Comparison of ENCODE assay signal across 29 cellular contexts in the genomic region with DNA sequence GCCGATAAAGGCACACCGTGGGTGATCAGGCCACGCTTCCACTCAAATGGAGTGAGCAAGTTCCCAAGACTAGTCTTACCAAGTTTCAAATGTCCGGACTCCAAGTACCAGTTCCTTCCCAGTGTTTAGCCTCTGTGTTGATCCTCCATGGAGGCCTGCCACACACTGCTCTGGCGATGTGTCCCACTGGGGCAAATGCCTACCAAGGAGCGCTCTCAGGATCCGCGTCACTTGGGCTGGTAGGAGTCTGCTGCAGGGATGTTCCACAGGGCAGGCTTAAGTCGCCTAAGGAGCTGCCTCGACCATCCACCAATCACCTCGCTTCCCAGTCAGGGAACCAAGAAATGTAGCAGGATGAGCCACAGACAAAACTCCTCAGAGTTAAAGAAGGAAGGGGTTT. TPM values are rescaled to one million over a fixed set of nuclear protein-coding genes. Genes with fewer than 3 reads are reported as not detected.
"Had no signal": no experiment of that assay in that cellular context is flagged by ENCODE, and none has a peak within 500 bp of the region (broad histone marks: within the 10 kb centered on the region; RNA-seq: fewer than 3 reads in every experiment).

No MANE protein-coding gene starts in this region.

- H3K4me3 Mint-ChIP-seq: mesothelial cell of epicardium; naive B cell; naive thymus-derived CD8-positive, alpha-beta T cell had no signal

- H3K4me1 Mint-ChIP-seq: mesothelial cell of epicardium; naive B cell; naive thymus-derived CD8-positive, alpha-beta T cell had no signal

- H3K27ac Mint-ChIP-seq: mesothelial cell of epicardium; naive thymus-derived CD8-positive, alpha-beta T cell had no signal

- H3K27me3 ChIP-seq: dorsolateral prefrontal cortex, esophagus squamous epithelium, gastrocnemius medialis, heart right ventricle, left lung had no signal

- H3K4me3 ChIP-seq: coronary artery, dorsolateral prefrontal cortex, esophagus squamous epithelium, gastrocnemius medialis, heart right ventricle, left lung, lower lobe of right lung, mucosa of descending colon had no signal

- DNase-seq: dermis blood vessel endothelial cell; dorsolateral prefrontal cortex; effector CD4-positive, alpha-beta T cell; effector memory CD4-positive, alpha-beta T cell; esophagus squamous epithelium; foreskin fibroblast; foreskin melanocyte; gastrocnemius medialis; glutamatergic neuron; head of caudate nucleus; heart right ventricle; hippocampal formation; left cardiac atrium; left lung; left ventricle myocardium superior; lower lobe of right lung; mesenchymal stem cell; naive B cell; naive thymus-derived CD8-positive, alpha-beta T cell had no signal

- H3K9me3 ChIP-seq: esophagus squamous epithelium, gastrocnemius medialis, heart right ventricle, left lung, lower lobe of right lung, mucosa of descending colon had no signal

- H3K4me1 ChIP-seq: esophagus squamous epithelium, gastrocnemius medialis, heart right ventricle, left lung, lower lobe of right lung had no signal

- H3K36me3 ChIP-seq: esophagus squamous epithelium, gastrocnemius medialis, heart right ventricle, left lung, lower lobe of right lung had no signal

- H3K27ac ChIP-seq: coronary artery, dorsolateral prefrontal cortex, esophagus squamous epithelium, gastrocnemius medialis, heart right ventricle, left lung, lower lobe of right lung had no signal

- ATAC-seq: gastrocnemius medialis; heart right ventricle; left cardiac atrium; left lung; left ventricle myocardium superior; lower lobe of right lung; naive thymus-derived CD8-positive, alpha-beta T cell had no signal

RNA-seq across cellular contexts. Expression of gene MRLN, which starts 17.4 kb away (rescaled TPM):
- total RNA-seq: dermis blood vessel endothelial cell; endothelial cell of umbilical vein; epithelial cell of proximal tubule; esophagus squamous epithelium; glomerular endothelial cell; heart right ventricle; kidney epithelial cell; left cardiac atrium; left lung; left ventricle myocardium superior; lower leg skin; lower lobe of right lung; lung microvascular endothelial cell; mesenteric fat pad; mesothelial cell of epicardium; mucosa of descending colon; naive thymus-derived CD8-positive, alpha-beta T cell had no signal
